ENCODE assay signal across 1 cellular context in genomic region chr11:108854366-108854765, GRCh38.
TF ChIP-seq lines count a peak whose summit lies in the region.

No MANE protein-coding gene starts in this region.

TF ChIP-seq in GM23338, 12 proteins besides CTCF, POLR2A, EP300 and RAD21 (continued from another document):
- TF ChIP-seq ZNF462 (CRISPR knock-in tag; IDR thresholded peaks at IDR 0.05) (no peak), NANOG (IDR thresholded peaks at IDR 0.05; ENCODE audit: borderline replicate concordance) (no peak), CREB1 (CRISPR knock-in tag; IDR thresholded peaks at IDR 0.05; ENCODE audit: low read depth) (no peak), ZNF331 (CRISPR knock-in tag; IDR thresholded peaks at IDR 0.05; ENCODE audit: low read depth) (no peak), ZNF114 (CRISPR knock-in tag; IDR thresholded peaks at IDR 0.05) (no peak), POLR2AphosphoS5 (IDR thresholded peaks at IDR 0.05; ENCODE audit: low read depth) (no peak), EZH2phosphoT487 (IDR thresholded peaks at IDR 0.05; ENCODE audit: unreplicated experiment) (no peak), EZH2 (IDR thresholded peaks at IDR 0.05; ENCODE audit: low read depth, unreplicated experiment) (no peak)
